22 cellular contexts compared by ENCODE assay signal in the genomic region with DNA sequence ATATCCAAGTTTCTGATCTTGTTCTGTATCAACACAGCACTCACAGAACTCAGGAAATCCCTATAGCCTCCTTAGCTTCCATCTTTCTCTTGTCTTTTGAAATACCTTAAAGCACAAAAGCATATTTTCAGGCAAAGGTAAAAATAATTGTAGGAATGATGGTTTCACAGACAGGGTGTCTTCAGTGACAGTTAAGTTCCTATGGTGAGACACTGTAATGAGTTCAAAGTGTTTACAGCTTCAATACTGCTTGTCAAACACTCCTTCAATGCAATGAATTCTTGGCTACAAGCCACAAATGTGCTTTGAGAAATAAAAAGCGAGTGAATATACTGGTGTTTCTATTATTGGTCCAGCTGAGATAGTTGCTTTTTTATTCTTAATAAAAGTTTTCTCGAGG.
DNase-seq lines count a peak whose midpoint lies in the region; TF ChIP-seq lines count a peak whose summit lies in the region.
"Had no signal": no experiment of that assay in that cellular context is flagged by ENCODE, and none has a peak within 500 bp of the region (broad histone marks: within the 10 kb centered on the region; RNA-seq: fewer than 3 reads in every experiment).

No MANE protein-coding gene starts in this region.

- no peak overlapping the region for H3K27ac Mint-ChIP-seq in MCF 10A (ENCODE audit: low read depth, unreplicated experiment)
- H3K27ac Mint-ChIP-seq: CD4-positive, CD25-positive, alpha-beta regulatory T cell had no signal

- no peaks in the 10 kb centered on the region for H4K20me1 ChIP-seq in mammary epithelial cell (ENCODE audit: insufficient read depth, low read length)

- dilution Hi-C loops in mammary epithelial cell (cut with HindIII; ENCODE audit: low sequenced_read_pairs) = no loop called here

- TF ChIP-seq CTCF in MCF 10A (IDR thresholded peaks at IDR 0.05; ENCODE audit: unreplicated experiment) (no peak), mammary epithelial cell (conservative IDR thresholded peaks at IDR 0.05 in 1 of 2, IDR thresholded peaks at IDR 0.05 in 1 of 2; ENCODE audit: extremely low read depth in 1 of 2, insufficient read depth in 1 of 2, low read depth in 1 of 2, low read length in 2 of 2) (no peak), tibial artery (IDR thresholded peaks at IDR 0.05) (no peak), foreskin fibroblast (IDR thresholded peaks at IDR 0.05; ENCODE audit: low read depth, low read length) (no peak)

- H3K4me1 ChIP-seq in mammary epithelial cell (ENCODE audit: insufficient read depth, low read length) (no peaks in the 10 kb centered on the region), tibial artery (peaks cover 0 to 42% (median 0%) of the 10 kb centered on the region in 4 donors)
- H3K4me1 ChIP-seq: BE2C had no signal

- no peaks in the 10 kb centered on the region for H3K9me3 Mint-ChIP-seq in MCF 10A (ENCODE audit: unreplicated experiment)

- H3K36me3 Mint-ChIP-seq in MCF 10A (ENCODE audit: insufficient read depth, unreplicated experiment) = no peaks in the 10 kb centered on the region
- H3K36me3 Mint-ChIP-seq: CD4-positive, CD25-positive, alpha-beta regulatory T cell had no signal

- no peak overlapping the region for H3K4me2 ChIP-seq in mammary epithelial cell (ENCODE audit: insufficient read depth, low read depth, low read length)

- intact Hi-C loops in MCF 10A (cut with micrococcal nuclease) = no loop called here
- intact Hi-C loops in mammary epithelial cell (cut with micrococcal nuclease) = no loop called here
- intact Hi-C loops in tibial artery (cut with DNase I; ENCODE audit: low total_unique reads) = no loop called here

- 18% methylated on average over 2 of the region's 2 CpGs for WGBS in mammary epithelial cell (ENCODE audit: low coverage, missing lambda C conversion rate)

- H3K27me3 Mint-ChIP-seq in MCF 10A (ENCODE audit: insufficient read depth, unreplicated experiment) = no peaks in the 10 kb centered on the region
- H3K27me3 Mint-ChIP-seq: CD4-positive, CD25-positive, alpha-beta regulatory T cell had no signal

- in situ Hi-C loops in mammary epithelial cell (cut with MboI; ENCODE audit: low sequenced_read_pairs in 2 of 2) = no loop called here

- H3K4me3 ChIP-seq in mammary epithelial cell (replicated peaks in 1 of 3; ENCODE audit: insufficient read depth in 1 of 3, low read depth in 2 of 3, low read length in 3 of 3) (no peak overlapping the region), tibial artery (no peak overlapping the region), foreskin fibroblast (ENCODE audit: low read depth in 1 of 2, low read length in 2 of 2) (no peak overlapping the region)
- H3K4me3 ChIP-seq: GM12878, GM23248 had no signal

- H3K4me3 Mint-ChIP-seq in MCF 10A (ENCODE audit: unreplicated experiment) = no peak overlapping the region
- H3K4me3 Mint-ChIP-seq: CD4-positive, CD25-positive, alpha-beta regulatory T cell had no signal

- H3K9ac ChIP-seq in mammary epithelial cell (ENCODE audit: insufficient read depth, low read length) = no peak overlapping the region
- H3K9ac ChIP-seq: GM23248 had no signal

- H3K4me1 Mint-ChIP-seq in MCF 10A (ENCODE audit: insufficient read depth, unreplicated experiment) = peaks cover 7% of the 10 kb centered on the region
- H3K4me1 Mint-ChIP-seq: CD4-positive, CD25-positive, alpha-beta regulatory T cell had no signal

- H3K27ac ChIP-seq in mammary epithelial cell (ENCODE audit: insufficient read depth, low read depth, low read length) = no peak overlapping the region
- H3K27ac ChIP-seq in tibial artery = peak overlapping the region; percentile 16 to 22
- H3K27ac ChIP-seq: GM23248 had no signal

- no peak overlapping the region for H2AFZ ChIP-seq in mammary epithelial cell (ENCODE audit: low read depth, low read length)
- H2AFZ ChIP-seq: GM23248 had no signal

- DNase-seq in MCF 10A (ENCODE audit: unreplicated experiment) (peak; percentile 4), mammary epithelial cell (no peak), astrocyte of the hippocampus (ENCODE audit: low read depth, low spot score) (peak; percentile 2), myocyte (ENCODE audit: low read depth) (peak; percentile 6), tibial artery (no peak), SIG-M5 (lab: John Stamatoyannopoulos, UW) (no peak), foreskin fibroblast (no peak), putamen (ENCODE audit: low spot score) (no peak)
- DNase-seq: BE2C; CD4-positive, CD25-positive, alpha-beta regulatory T cell; COR-L47; GF-D8; GM23248; HCEC 1CT; Kasumi-1; NCI-H1105; NCI-H1694; NCI-H2081 treated with DMSO at 0.1 percent for 48 hours; NCI-H226; NCI-H526; SHP77 treated with DMSO at 0.1 percent for 48 hours had no signal

- CTCF ChIA-PET in MCF 10A (lab: Yijun Ruan, JAX) (no interaction called here), mammary epithelial cell (lab: Charles Lee; ENCODE audit: low non-redundant PET) (no interaction called here)

- no TSS peak for BruUV-seq in MCF 10A (replicated peaks; lab: Mats Ljungman, UMichigan)
- BruUV-seq in mammary epithelial cell (replicated peaks; lab: Mats Ljungman, UMichigan) = no TSS peak

- H3K36me3 ChIP-seq in mammary epithelial cell (ENCODE audit: insufficient read depth, low read length) (no peaks in the 10 kb centered on the region), tibial artery (no peaks in the 10 kb centered on the region)
- H3K36me3 ChIP-seq: BE2C had no signal

- H3K27me3 ChIP-seq in mammary epithelial cell (ENCODE audit: insufficient read depth, low read length) (no peaks in the 10 kb centered on the region), tibial artery (no peaks in the 10 kb centered on the region)
- H3K27me3 ChIP-seq: BE2C had no signal

- POLR2A ChIA-PET in MCF 10A (lab: Yijun Ruan, JAX) = interaction anchor here (0.5 to 0.6 kb wide), 2 partner anchors 97 to 691 kb away, joined by 3 read pairs; no protein-coding TSS in a partner anchor

- H3K79me2 ChIP-seq in mammary epithelial cell (ENCODE audit: insufficient read depth, low read length) = no peaks in the 10 kb centered on the region

- H3K9me3 ChIP-seq in mammary epithelial cell (replicated peaks; ENCODE audit: insufficient read depth, low read length) (no peaks in the 10 kb centered on the region), tibial artery (no peaks in the 10 kb centered on the region)
- H3K9me3 ChIP-seq: BE2C had no signal

Comparison
In these comparisons a context has a peak if more than half of its experiments do, and no peak if none do; other contexts are left out.
1. DNase-seq: peak in MCF 10A (single experiment), astrocyte of the hippocampus (single experiment) and myocyte (single experiment); none in mammary epithelial cell (single experiment), tibial artery (0 of 2), SIG-M5 (single experiment), foreskin fibroblast (0 of 2) and putamen (single experiment).